In genomic region chr1:86696522-86696921, GRCh38 we compare ENCODE assay signal across 21 cellular contexts.
"Had no signal": no experiment of that assay in that cellular context is flagged by ENCODE, and none has a peak within 500 bp of the region (broad histone marks: within the 10 kb centered on the region; RNA-seq: fewer than 3 reads in every experiment).

No MANE protein-coding gene starts in this region.

- H3K4me3 Mint-ChIP-seq: activated CD8-positive, alpha-beta memory T cell treated with anti-CD3 and anti-CD28 coated beads, Interleukin-2, amount 10 ng/mL, durations not matched to agents 7 days and 5 days; activated T-cell treated with anti-CD3 and anti-CD28 coated beads, Interleukin-2, amount 50 U/mL, for 24 hours; effector memory CD8-positive, alpha-beta T cell; nephron progenitor cell; stimulated activated naive CD8-positive, alpha-beta T cell treated with anti-CD3 and anti-CD28 coated beads, Interleukin-15, Interleukin-2, amounts not matched to agents 100 ng/mL and 50 ng/mL, for 24 hours had no signal

- H3K9me3 Mint-ChIP-seq: activated naive CD4-positive, alpha-beta T cell treated with anti-CD3 and anti-CD28 coated beads, Interleukin-2, amount 50 U/mL, for 72 hours; activated T-cell treated with anti-CD3 and anti-CD28 coated beads, Interleukin-2, amount 50 U/mL, for 24 hours; effector memory CD8-positive, alpha-beta T cell; nephron progenitor cell; stimulated activated naive CD8-positive, alpha-beta T cell treated with anti-CD3 and anti-CD28 coated beads, Interleukin-15, Interleukin-2, amounts not matched to agents 100 ng/mL and 50 ng/mL, for 24 hours had no signal

- ATAC-seq: activated CD8-positive, alpha-beta memory T cell treated with anti-CD3 and anti-CD28 coated beads, Interleukin-2, amount 10 ng/mL, durations not matched to agents 7 days and 5 days; activated naive CD4-positive, alpha-beta T cell treated with anti-CD3 and anti-CD28 coated beads, Interleukin-2, amount 50 U/mL, for 72 hours; effector memory CD8-positive, alpha-beta T cell; heart right ventricle; left ventricle myocardium superior; psoas muscle had no signal

- H3K36me3 ChIP-seq: heart right ventricle, sigmoid colon, upper lobe of left lung had no signal

- DNase-seq: activated CD4-positive, alpha-beta T cell treated with anti-CD3 and anti-CD28 coated beads, Interleukin-2, amount 50 U/mL, for 48 hours; activated CD4-positive, CD25-positive, alpha-beta regulatory T cell treated with anti-CD3 and anti-CD28 coated beads, Interleukin-2, amount 50 U/mL, for 72 hours; activated CD8-positive, alpha-beta memory T cell treated with anti-CD3 and anti-CD28 coated beads, Interleukin-2, amount 10 ng/mL, durations not matched to agents 7 days and 5 days; activated effector memory CD4-positive, alpha-beta T cell treated with anti-CD3 and anti-CD28 coated beads, Interleukin-2, amount 50 U/mL, for 16 hours; activated T-cell treated with anti-CD3 and anti-CD28 coated beads, Interleukin-2, amount 50 U/mL, for 24 hours; caudate nucleus; effector memory CD8-positive, alpha-beta T cell; erythroblast; foreskin melanocyte; heart right ventricle; left ventricle myocardium superior; nephron progenitor cell; psoas muscle; sigmoid colon; stimulated activated CD4-positive, alpha-beta T cell treated with anti-CD3 and anti-CD28 coated beads, Interleukin-4, amount 100 ng/mL, for 1 hour; T-helper 2 cell; upper lobe of left lung had no signal

- H3K27ac Mint-ChIP-seq: activated CD8-positive, alpha-beta memory T cell treated with anti-CD3 and anti-CD28 coated beads, Interleukin-2, amount 10 ng/mL, durations not matched to agents 7 days and 5 days; activated naive CD4-positive, alpha-beta T cell treated with anti-CD3 and anti-CD28 coated beads, Interleukin-2, amount 50 U/mL, for 72 hours; activated T-cell treated with anti-CD3 and anti-CD28 coated beads, Interleukin-2, amount 50 U/mL, for 24 hours; effector memory CD8-positive, alpha-beta T cell; nephron progenitor cell; stimulated activated naive CD8-positive, alpha-beta T cell treated with anti-CD3 and anti-CD28 coated beads, Interleukin-15, Interleukin-2, amounts not matched to agents 100 ng/mL and 50 ng/mL, for 24 hours had no signal

- H3K36me3 Mint-ChIP-seq: activated CD8-positive, alpha-beta memory T cell treated with anti-CD3 and anti-CD28 coated beads, Interleukin-2, amount 10 ng/mL, durations not matched to agents 7 days and 5 days; activated naive CD4-positive, alpha-beta T cell treated with anti-CD3 and anti-CD28 coated beads, Interleukin-2, amount 50 U/mL, for 72 hours had no signal

- H3K4me1 Mint-ChIP-seq: activated CD8-positive, alpha-beta memory T cell treated with anti-CD3 and anti-CD28 coated beads, Interleukin-2, amount 10 ng/mL, durations not matched to agents 7 days and 5 days; nephron progenitor cell had no signal

- H3K27ac ChIP-seq: coronary artery, heart right ventricle, psoas muscle, sigmoid colon, upper lobe of left lung had no signal

- H3K27me3 Mint-ChIP-seq: activated CD8-positive, alpha-beta memory T cell treated with anti-CD3 and anti-CD28 coated beads, Interleukin-2, amount 10 ng/mL, durations not matched to agents 7 days and 5 days; activated T-cell treated with anti-CD3 and anti-CD28 coated beads, Interleukin-2, amount 50 U/mL, for 24 hours; effector memory CD8-positive, alpha-beta T cell; stimulated activated naive CD8-positive, alpha-beta T cell treated with anti-CD3 and anti-CD28 coated beads, Interleukin-15, Interleukin-2, amounts not matched to agents 100 ng/mL and 50 ng/mL, for 24 hours had no signal

- H3K27me3 ChIP-seq: heart right ventricle, sigmoid colon, upper lobe of left lung had no signal

- H3K4me1 ChIP-seq: heart right ventricle, psoas muscle, sigmoid colon, upper lobe of left lung had no signal

- H3K9me3 ChIP-seq: heart right ventricle, psoas muscle, sigmoid colon, upper lobe of left lung had no signal

- H3K4me3 ChIP-seq: coronary artery, heart right ventricle, psoas muscle, sigmoid colon, upper lobe of left lung had no signal

- FAIRE-seq: keratinocyte had no signal
